Comparison of ENCODE assay signal across 13 cellular contexts in the genomic region with DNA sequence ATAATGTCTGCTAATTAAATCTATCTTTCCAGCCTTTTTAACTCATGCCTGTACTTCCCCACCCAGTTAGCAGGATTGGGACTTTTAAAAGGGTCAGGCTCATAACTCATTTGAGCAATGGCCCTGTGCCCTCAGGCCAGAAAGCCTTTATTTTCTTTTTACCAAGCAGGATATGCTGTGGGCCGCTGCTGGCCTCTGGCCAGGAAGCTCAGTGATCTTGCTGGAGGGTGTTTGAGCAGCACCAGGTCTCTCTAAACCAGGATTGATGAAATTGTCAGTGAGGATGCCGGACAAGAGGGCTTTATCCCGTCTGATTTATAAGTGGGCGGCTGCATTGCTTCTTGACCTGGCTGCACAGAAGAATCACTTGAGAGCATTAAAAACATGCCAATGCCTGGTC.
DNase-seq lines count a peak whose midpoint lies in the region; ATAC-seq and TF ChIP-seq lines count a peak whose summit lies in the region.
"Had no signal": no experiment of that assay in that cellular context is flagged by ENCODE, and none has a peak within 500 bp of the region (broad histone marks: within the 10 kb centered on the region; RNA-seq: fewer than 3 reads in every experiment).

No MANE protein-coding gene starts in this region.

- in situ Hi-C loops in GM13977 (cut with MboI; ENCODE audit: low pct_unique_long_range_greater_than_20kb, low sequenced_read_pairs, unreplicated experiment): no loop called here

- DNase-seq in NCI-H2081 (lab: John Stamatoyannopoulos, UW) (peak; percentile 29 to 62), NCI-H2081 treated with DMSO at 0.1 percent for 48 hours (lab: John Stamatoyannopoulos, UW) (no peak), RWPE2 (ENCODE audit: low spot score) (no peak), epithelial cell of esophagus (ENCODE audit: low read depth) (peak; percentile 56), thyroid gland (peak; percentile 88 to 90), GM13977 (ENCODE audit: low spot score) (no peak), upper lobe of right lung (no peak), spleen (no peak)
- DNase-seq: activated CD4-positive, alpha-beta memory T cell treated with anti-CD3 and anti-CD28 coated beads for 36 hours; immature natural killer cell; stimulated activated CD4-positive, alpha-beta T cell treated with anti-CD3 and anti-CD28 coated beads, Interleukin-1b, Interleukin-23, amount 100 ng/mL, for 48 hours; stimulated activated naive CD8-positive, alpha-beta T cell treated with anti-CD3 and anti-CD28 coated beads, Interleukin-15, Interleukin-2, amounts not matched to agents 100 U/mL and 50 U/mL, for 24 hours had no signal

- H3K4me1 ChIP-seq in RWPE2 (ENCODE audit: insufficient read depth, poor library complexity, severe bottlenecking) (peaks cover 40% of the 10 kb centered on the region), thyroid gland (peaks cover 29 to 44% of the 10 kb centered on the region in 2 donors), upper lobe of right lung (peaks cover 39% of the 10 kb centered on the region), spleen (peaks cover 11 to 63% (median 38%) of the 10 kb centered on the region in 6 donors)

- TF ChIP-seq POLR2A in thyroid gland (IDR thresholded peaks at IDR 0.05): no peak
- TF ChIP-seq POLR2A in spleen (IDR thresholded peaks at IDR 0.05): no peak

- peak; percentile 44 for ATAC-seq in RWPE2 (ENCODE audit: low read depth)
- ATAC-seq in upper lobe of right lung: no peak
- ATAC-seq: natural killer cell treated with Interleukin-12 subunit alpha and Interleukin-12 subunit beta and Interleukin-15 and Interleukin-18, amount 100 ng/mL, for 72 hours; stimulated activated naive CD8-positive, alpha-beta T cell treated with anti-CD3 and anti-CD28 coated beads, Interleukin-15, Interleukin-2, amounts not matched to agents 100 U/mL and 50 U/mL, for 24 hours had no signal

- 21 to 31% methylated on average over 4 of the region's 4 CpGs for WGBS in thyroid gland, 2 donors
- 51 to 58% (median 58%) methylated on average over 4 of the region's 4 CpGs for WGBS in spleen, 5 donors

- H3K27ac ChIP-seq in RWPE2 (ENCODE audit: poor library complexity, severe bottlenecking) (peak overlapping the region; percentile 84), thyroid gland (peak overlapping the region; percentile 0 to 57 (median 22)), upper lobe of right lung (no peak overlapping the region), spleen (peak overlapping the region in 4 of 8 donors; percentile 3 to 85 (median 81))

- intact Hi-C loops in thyroid gland (cut with DNase I): no loop called here
- intact Hi-C loops in upper lobe of right lung (cut with DNase I): loop anchor here (10.0 kb wide), 1 partner anchor 56 kb away; no protein-coding TSS in a partner anchor
- intact Hi-C loops in spleen (cut with DNase I; ENCODE audit: low total_unique reads): no loop called here

- H3K4me3 ChIP-seq in RWPE2 (ENCODE audit: severe bottlenecking) (no peak overlapping the region), epithelial cell of esophagus (ENCODE audit: low read length) (no peak overlapping the region), thyroid gland (replicated peaks in 1 of 3) (no peak overlapping the region), upper lobe of right lung (no peak overlapping the region), spleen (no peak overlapping the region)

- H3K36me3 ChIP-seq in RWPE2 (ENCODE audit: low read depth) (peaks cover 5% of the 10 kb centered on the region; the same call in 1 of the 2 replicates), thyroid gland (no peaks in the 10 kb centered on the region), upper lobe of right lung (no peaks in the 10 kb centered on the region), spleen (no peaks in the 10 kb centered on the region)

- TF ChIP-seq CTCF in RWPE2 (IDR thresholded peaks at IDR 0.05; ENCODE audit: poor library complexity, severe bottlenecking) (no peak), epithelial cell of esophagus (IDR thresholded peaks at IDR 0.05; ENCODE audit: insufficient read depth, low read depth, low read length, missing control alignments) (no peak), thyroid gland (IDR thresholded peaks at IDR 0.05) (no peak), GM13977 (IDR thresholded peaks at IDR 0.05; ENCODE audit: extremely low read depth, insufficient read depth, missing control alignments) (no peak), upper lobe of right lung (IDR thresholded peaks at IDR 0.05) (no peak), spleen (IDR thresholded peaks at IDR 0.05 in 8 of 11, conservative IDR thresholded peaks at IDR 0.05 in 3 of 11) (no peak)

- no peaks in the 10 kb centered on the region for H3K27me3 ChIP-seq in RWPE2 (ENCODE audit: insufficient read depth, poor library complexity, severe bottlenecking)
- H3K27me3 ChIP-seq in thyroid gland: no peaks in the 10 kb centered on the region
- H3K27me3 ChIP-seq in upper lobe of right lung: no peaks in the 10 kb centered on the region
- no peaks in the 10 kb centered on the region for H3K27me3 ChIP-seq in spleen (replicated peaks in 1 of 7)

- H3K9me3 ChIP-seq in RWPE2 (ENCODE audit: severe bottlenecking) (no peaks in the 10 kb centered on the region), thyroid gland (no peaks in the 10 kb centered on the region), upper lobe of right lung (no peaks in the 10 kb centered on the region), spleen (no peaks in the 10 kb centered on the region)

Comparison
In these comparisons a context has a peak if more than half of its experiments do, and no peak if none do; other contexts are left out.
1. DNase-seq: peak in NCI-H2081 (2 of 2), epithelial cell of esophagus (single experiment) and thyroid gland (2 of 2); none in NCI-H2081 treated with DMSO at 0.1 percent for 48 hours (single experiment), RWPE2 (single experiment), GM13977 (single experiment), upper lobe of right lung (single experiment) and spleen (single experiment).